1 cellular context compared by ENCODE assay signal in genomic region chr14:90611501-90611900, GRCh38.
TF ChIP-seq lines count a peak whose summit lies in the region.

No MANE protein-coding gene starts in this region.

TF ChIP-seq in WTC11, 78 proteins besides CTCF, POLR2A, EP300 and RAD21 (continued from another document):
- TF ChIP-seq ARID4B (CRISPR knock-in tag; IDR thresholded peaks at IDR 0.05; ENCODE audit: borderline replicate concordance) (no peak), USF1 (CRISPR knock-in tag; IDR thresholded peaks at IDR 0.05) (no peak), ETV6 (CRISPR knock-in tag; IDR thresholded peaks at IDR 0.05) (no peak), ZBTB43 (CRISPR knock-in tag; IDR thresholded peaks at IDR 0.05) (no peak), E2F1 (CRISPR knock-in tag; IDR thresholded peaks at IDR 0.05) (no peak), ZNF425 (CRISPR knock-in tag; conservative IDR thresholded peaks at IDR 0.05) (no peak), TEAD1 (CRISPR knock-in tag; IDR thresholded peaks at IDR 0.05) (no peak), E2F5 (CRISPR knock-in tag; IDR thresholded peaks at IDR 0.05) (no peak), ZMAT4 (CRISPR knock-in tag; IDR thresholded peaks at IDR 0.05) (no peak)
TF ChIP-seq in WTC11: peak in this region for 0.
